Comparison of ENCODE assay signal across 8 cellular contexts in the genomic region with DNA sequence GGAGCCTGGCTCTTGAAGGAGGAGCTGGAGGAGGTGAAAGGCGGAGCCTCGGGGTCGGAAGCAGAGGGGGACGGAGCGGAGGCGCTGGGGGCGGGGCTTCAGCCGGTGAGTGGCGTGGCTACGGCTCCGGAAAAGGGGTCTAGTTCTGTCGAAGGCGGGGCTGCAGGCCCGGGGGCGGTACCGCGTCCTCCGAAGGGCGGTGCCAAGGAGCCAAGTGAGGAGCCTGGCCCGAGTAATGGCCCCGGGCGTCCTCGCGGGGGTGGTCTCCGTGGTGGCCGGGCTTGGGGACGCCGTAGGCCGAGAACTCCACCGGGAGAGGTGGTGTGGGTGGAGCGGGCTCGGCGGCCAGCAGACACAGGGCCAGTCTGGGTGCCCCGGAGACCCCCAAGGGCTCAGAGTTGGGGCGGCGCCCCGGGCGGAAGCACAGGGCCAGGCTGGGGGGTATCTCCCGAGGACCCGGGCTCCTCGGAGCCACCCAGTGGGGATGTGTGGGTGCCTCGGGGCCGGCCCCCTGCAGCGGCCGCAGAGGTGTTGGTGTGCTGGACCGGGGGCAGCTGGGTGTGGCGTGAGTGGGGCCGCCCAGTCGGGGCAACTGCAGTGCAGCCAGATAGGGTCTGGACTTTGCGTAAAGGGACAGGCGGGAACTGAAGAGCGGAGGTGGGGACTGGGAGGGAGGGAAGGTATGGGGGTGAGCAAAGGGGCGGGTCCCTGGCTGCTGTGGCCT. TPM values are rescaled to one million over a fixed set of nuclear protein-coding genes. Genes with fewer than 3 reads are reported as not detected.
DNase-seq lines count a peak whose midpoint lies in the region; ATAC-seq, FAIRE-seq and TF ChIP-seq lines count a peak whose summit lies in the region.

No MANE protein-coding gene starts in this region.

- intact Hi-C loops in adrenal gland (cut with DNase I) (no loop called here), right cardiac atrium (cut with DNase I) (no loop called here), uterus (cut with DNase I; ENCODE audit: low total_unique reads) (no loop called here)

- peak; percentile 66 for FAIRE-seq in GM12891 (lab: Jason Lieb, UNC)

- peak; percentile 51 for TF ChIP-seq POLR2A in GM12891 (IDR thresholded peaks at IDR 0.05; ENCODE audit: low read depth, low read length)
- TF ChIP-seq POLR2A in adrenal gland (IDR thresholded peaks at IDR 0.05) = peak in 1 of 2 donors; percentile 5
- TF ChIP-seq POLR2A in uterus (IDR thresholded peaks at IDR 0.05) = peak; percentile 53 to 71

- H3K4me3 ChIP-seq in adrenal gland (peak overlapping the region; percentile 38 to 99 (median 91)), right cardiac atrium (ENCODE audit: low read length) (peak overlapping the region; percentile 81), uterus (peak overlapping the region; percentile 61 to 87)

- H3K4me1 ChIP-seq in adrenal gland (replicated peaks in 1 of 2) (peaks cover 32 to 44% of the 10 kb centered on the region in 2 donors), right cardiac atrium (ENCODE audit: control insufficient read depth, insufficient read depth, low read length) (peaks cover 7% of the 10 kb centered on the region), uterus (peaks cover 0 to 10% of the 10 kb centered on the region in 2 donors)

- peak overlapping the region; percentile 63 to 99 (median 97) for H3K27ac ChIP-seq in adrenal gland
- H3K27ac ChIP-seq in right cardiac atrium (ENCODE audit: low read length) = peak overlapping the region; percentile 59
- peak overlapping the region; percentile 95 to 99 for H3K27ac ChIP-seq in uterus

- DNase-seq in GM12891 (ENCODE audit: insufficient read length, low spot score) (peak; percentile 88), NCI-H1436 treated with DMSO at 0.1 percent for 48 hours (lab: John Stamatoyannopoulos, UW) (peak; percentile 71), T follicular helper cell (ENCODE audit: low read depth) (peak; percentile 100), adrenal gland (peak; percentile 100), right cardiac atrium (peak; percentile 100), putamen (ENCODE audit: low spot score) (peak; percentile 100), uterus (peak; percentile 100)

- ATAC-seq in HG02840 (IDR thresholded peaks at IDR 0.05; ENCODE audit: low FRiP score, unreplicated experiment) = peak; percentile 55
- ATAC-seq in right cardiac atrium = peak; percentile 5 to 29

- H3K9me3 ChIP-seq in adrenal gland (replicated peaks in 1 of 3) (no peaks in the 10 kb centered on the region), right cardiac atrium (ENCODE audit: control insufficient read depth, low read length) (no peaks in the 10 kb centered on the region), uterus (no peaks in the 10 kb centered on the region)

- WGBS in adrenal gland, 4 donors = 0 to 1% (median 0%) methylated on average over 4 to 53 of the region's 53 CpGs
- WGBS in right cardiac atrium = under 1% methylated on average over 53 of the region's 53 CpGs

- TF ChIP-seq CTCF in adrenal gland (IDR thresholded peaks at IDR 0.05) = peak in 1 of 6 experiments; percentile 6
- peak in 2 of 4 experiments; percentile 16 to 22 for TF ChIP-seq CTCF in uterus (IDR thresholded peaks at IDR 0.05)

- H3K36me3 ChIP-seq in adrenal gland (replicated peaks in 1 of 2) (peaks cover 0 to 31% of the 10 kb centered on the region in 2 donors), uterus (no peaks in the 10 kb centered on the region)

- H3K27me3 ChIP-seq in adrenal gland (no peaks in the 10 kb centered on the region), right cardiac atrium (ENCODE audit: control insufficient read depth, insufficient read depth) (no peaks in the 10 kb centered on the region), uterus (no peaks in the 10 kb centered on the region)

TF ChIP-seq in GM12891, 5 proteins besides CTCF, POLR2A, EP300 and RAD21:
- peak; percentile 63; the same call in 1 of the 2 replicates for TF ChIP-seq POLR2AphosphoS5 (IDR thresholded peaks at IDR 0.05; ENCODE audit: low read depth, low read length)
- TF ChIP-seq PAX5 (IDR thresholded peaks at IDR 0.05; ENCODE audit: insufficient read depth, low read length, severe bottlenecking) = no peak

RNA-seq across cellular contexts. Expression of gene FKBP2, which starts 0.7 kb away (rescaled TPM):
- polyA plus RNA-seq in GM12891 (2012; ENCODE audit: low read depth, missing spikeins) = 61.2 TPM
- 100 to 1,000 TPM in 2 of 8 donors, 10 to 100 TPM in 6; 76.1 to 185 (median 94.8) TPM for total RNA-seq in adrenal gland
- polyA plus RNA-seq in adrenal gland = 100 to 1,000 TPM; 206 to 812 (median 791) TPM
- 10 to 100 TPM; 33.5 to 70.3 (median 64.4) TPM for total RNA-seq in right cardiac atrium
- polyA plus RNA-seq in right cardiac atrium = 173 TPM
- total RNA-seq in uterus = 10 to 100 TPM; 22.3 to 74.0 (median 37.7) TPM

RNA-seq across cellular contexts. Expression of gene PPP1R14B, which starts 5.2 kb away (rescaled TPM):
- 174 TPM for polyA plus RNA-seq in GM12891 (2012; ENCODE audit: low read depth, missing spikeins)
- total RNA-seq in adrenal gland = 100 to 1,000 TPM in 6 of 8 donors, 10 to 100 TPM in 2; 77.2 to 212 (median 131) TPM
- polyA plus RNA-seq in adrenal gland = 100 to 1,000 TPM in 2 of 3 donors, 10 to 100 TPM in 1; 85.1 to 331 (median 327) TPM
- 100 to 1,000 TPM in 2 of 4 donors, 10 to 100 TPM in 2; 75.3 to 146 (median 105) TPM for total RNA-seq in right cardiac atrium
- 99.9 TPM for polyA plus RNA-seq in right cardiac atrium
- total RNA-seq in uterus = 10 to 100 TPM in 3 of 4 donors, 1 to 10 TPM in 1; 9.5 to 63.4 (median 28.3) TPM

RNA-seq across cellular contexts. Expression of gene VEGFB, which starts 7.2 kb away (rescaled TPM):
- polyA plus RNA-seq in GM12891 (2012; ENCODE audit: low read depth, missing spikeins) = 85.3 TPM
- total RNA-seq in adrenal gland = 100 to 1,000 TPM in 5 of 8 donors, 10 to 100 TPM in 3; 53.8 to 156 (median 134) TPM
- 100 to 1,000 TPM in 2 of 3 donors, 10 to 100 TPM in 1; 64.4 to 185 (median 158) TPM for polyA plus RNA-seq in adrenal gland
- total RNA-seq in right cardiac atrium = 100 to 1,000 TPM; 290 to 377 (median 344) TPM
- polyA plus RNA-seq in right cardiac atrium = 340 TPM
- total RNA-seq in uterus = 100 to 1,000 TPM in 1 of 4 donors, 10 to 100 TPM in 3; 20.0 to 120 (median 26.0) TPM

RNA-seq across cellular contexts. Expression of gene PLCB3, which starts 9.7 kb away (rescaled TPM):
- 3.9 TPM for polyA plus RNA-seq in GM12891 (2012; ENCODE audit: low read depth, missing spikeins)
- total RNA-seq in adrenal gland (10 to 100 TPM; 19.4 to 65.9 (median 46.2) TPM), right cardiac atrium (10 to 100 TPM; 10.9 to 14.2 (median 13.7) TPM), uterus (10 to 100 TPM in 3 of 4 donors, 1 to 10 TPM in 1; 10.0 to 39.5 (median 21.8) TPM)
- polyA plus RNA-seq in adrenal gland (10 to 100 TPM in 2 of 3 donors, 1 to 10 TPM in 1; 6.6 to 89.5 (median 31.7) TPM), right cardiac atrium (7.9 TPM)

RNA-seq across cellular contexts. Expression of gene DNAJC4, which starts 11.2 kb away (rescaled TPM):
- polyA plus RNA-seq in GM12891 (2012; ENCODE audit: low read depth, missing spikeins) = 50.3 TPM
- total RNA-seq in adrenal gland (100 to 1,000 TPM in 1 of 8 donors, 10 to 100 TPM in 7; 21.7 to 112 (median 59.3) TPM), right cardiac atrium (10 to 100 TPM; 46.3 to 61.0 (median 49.5) TPM), uterus (10 to 100 TPM in 2 of 4 donors, 1 to 10 TPM in 1, not detected in 1; 7.9 to 28.6 (median 16.6) TPM)
- polyA plus RNA-seq in adrenal gland (100 to 1,000 TPM in 2 of 3 donors, 10 to 100 TPM in 1; 59.4 to 220 (median 192) TPM), right cardiac atrium (95.7 TPM)

Comparison
In these comparisons a context has a peak if more than half of its experiments do, and no peak if none do; other contexts are left out.
1. Peak in every context shown above with its lines: DNase-seq, ATAC-seq, H3K4me3 ChIP-seq and H3K27ac ChIP-seq.